8 cellular contexts compared by ENCODE assay signal in genomic region chr3:136194409-136195257, GRCh38. TPM values are rescaled to one million over a fixed set of nuclear protein-coding genes. Genes with fewer than 3 reads are reported as not detected.
DNase-seq lines count a peak whose midpoint lies in the region; ATAC-seq lines count a peak whose summit lies in the region.

No MANE protein-coding gene starts in this region.

- no peaks in the 10 kb centered on the region for H3K27me3 ChIP-seq in iPS-15b (ENCODE audit: control insufficient read depth, insufficient read depth, low read length)

- peak overlapping the region; percentile 97 to 99 for H3K27ac Mint-ChIP-seq in T-cell

- peak overlapping the region; percentile 90 for H3K9ac ChIP-seq in iPS-15b (ENCODE audit: low read depth, low read length)

- H3K36me3 Mint-ChIP-seq in T-cell: peaks cover 20% of the 10 kb centered on the region

- peaks cover 51 to 72% (median 51%) of the 10 kb centered on the region in 3 donors for H3K4me1 Mint-ChIP-seq in T-cell

- DNase-seq in NCI-H2227 (lab: John Stamatoyannopoulos, UW; ENCODE audit: unreplicated experiment): peak; percentile 27
- no peak for DNase-seq in NCI-H2227 treated with DMSO at 0.1 percent for 48 hours (lab: John Stamatoyannopoulos, UW)
- DNase-seq in T-cell: peak; percentile 22 to 92 (median 83)
- peak; percentile 11 to 33 for DNase-seq in stimulated activated CD4-positive, alpha-beta T cell treated with anti-CD3 and anti-CD28 coated beads, Interleukin-15, amount 100 ng/mL, for 1 hour (ENCODE audit: low read depth in 1 of 2, low spot score in 1 of 2)

- POLR2A ChIA-PET in T-cell (lab: Charles Lee): interaction anchor here (0.6 to 1.9 kb wide), 13 partner anchors 12 to 667 kb away, joined by 3 to 13 read pairs (median 3); partner anchors contain the start of genes NCK1 (in 1 of the 2), PCCB (in 1 of the 2) and STAG1 (in 1 of the 2)

- peak overlapping the region; percentile 98 for H3K4me3 ChIP-seq in iPS-15b (ENCODE audit: low read depth, low read length)

- ATAC-seq in T-cell (replicated peaks in 1 of 4) (peak in 1 of 4 experiments; percentile 44), HG03108 (IDR thresholded peaks at IDR 0.05; ENCODE audit: unreplicated experiment) (no peak), GM21367 (IDR thresholded peaks at IDR 0.05; ENCODE audit: unreplicated experiment) (no peak)

- no peaks in the 10 kb centered on the region for H3K9me3 ChIP-seq in iPS-15b (ENCODE audit: control insufficient read depth, insufficient read depth, low read length)

- H3K27me3 Mint-ChIP-seq in T-cell: no peaks in the 10 kb centered on the region

- H3K36me3 ChIP-seq in iPS-15b (ENCODE audit: control insufficient read depth, insufficient read depth, low read length): no peaks in the 10 kb centered on the region

- peak overlapping the region; percentile 88 to 99 (median 94) for H3K4me3 Mint-ChIP-seq in T-cell

- peaks cover 14% of the 10 kb centered on the region for H3K4me1 ChIP-seq in iPS-15b (ENCODE audit: control insufficient read depth, insufficient read depth, low read length)

- CTCF ChIA-PET in T-cell (lab: Charles Lee): interaction anchor here in 1 of 2 donors (0.5 to 4.6 kb wide), 5 partner anchors 10 to 558 kb away, joined by 3 to 31 read pairs (median 3); partner anchors contain the start of genes PCCB and STAG1

- H3K9me3 Mint-ChIP-seq in T-cell: no peaks in the 10 kb centered on the region

- peak overlapping the region; percentile 90 for H3K27ac ChIP-seq in angular gyrus (ENCODE audit: low read depth, low read length)

RNA-seq across cellular contexts. Expression of gene MSL2, which starts 1.5 kb away (rescaled TPM):
- 100 to 1,000 TPM in 2 of 5 donors, 10 to 100 TPM in 3; 90.5 to 111 (median 98.4) TPM for total RNA-seq in T-cell

RNA-seq across cellular contexts. Expression of gene PCCB, which starts 55.5 kb away (rescaled TPM):
- total RNA-seq in T-cell: 10 to 100 TPM; 13.8 to 19.3 (median 16.1) TPM
